Comparison of ENCODE assay signal across 11 cellular contexts in the genomic region with DNA sequence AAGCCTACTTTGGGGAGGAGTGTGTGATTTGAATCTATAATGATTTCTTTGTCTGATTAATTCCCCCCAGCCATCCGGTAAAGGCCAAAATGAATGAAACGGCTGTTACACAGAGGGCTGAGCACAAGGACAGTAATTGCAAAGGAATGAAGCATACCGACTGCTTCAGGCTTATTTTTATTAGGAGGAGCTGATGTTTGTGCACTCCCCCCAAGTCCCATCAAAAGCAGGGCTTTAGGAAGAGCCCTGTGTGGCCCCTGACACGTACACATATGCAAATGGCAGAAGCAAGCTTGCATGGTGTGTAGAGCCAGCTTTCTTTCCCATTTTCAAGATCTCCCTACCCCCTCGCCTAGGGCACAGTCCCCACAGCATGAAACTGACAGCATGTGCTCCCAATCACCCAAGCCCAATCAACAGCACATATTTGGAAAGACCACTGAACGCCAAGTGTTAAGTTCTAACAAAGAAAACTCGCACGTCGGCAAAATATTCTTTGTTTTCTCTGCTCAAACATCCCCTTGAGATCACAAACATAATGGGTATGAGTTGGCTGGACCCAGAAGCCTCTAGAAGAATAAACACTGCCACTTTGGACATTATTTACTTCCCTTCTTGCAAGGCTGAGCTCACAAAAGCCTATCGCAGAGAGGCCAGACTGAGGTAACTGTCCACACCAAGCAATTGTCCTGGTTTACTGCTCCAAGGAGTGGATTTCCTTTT.
DNase-seq lines count a peak whose midpoint lies in the region; ATAC-seq and TF ChIP-seq lines count a peak whose summit lies in the region.
"Had no signal": no experiment of that assay in that cellular context is flagged by ENCODE, and none has a peak within 500 bp of the region (broad histone marks: within the 10 kb centered on the region; RNA-seq: fewer than 3 reads in every experiment).

No MANE protein-coding gene starts in this region.

- 27% methylated on average over 10 of the region's 10 CpGs for WGBS in prostate gland

- H3K4me1 ChIP-seq in prostate gland (replicated peaks) = peaks cover 6% of the 10 kb centered on the region

- no peaks in the 10 kb centered on the region for H3K27me3 ChIP-seq in prostate gland (replicated peaks; ENCODE audit: insufficient read depth)

- H3K9me3 Mint-ChIP-seq in activated CD8-positive, alpha-beta memory T cell treated with anti-CD3 and anti-CD28 coated beads, Interleukin-2, amount 10 ng/mL, durations not matched to agents 7 days and 5 days (ENCODE audit: low read depth) = no peaks in the 10 kb centered on the region
- H3K9me3 Mint-ChIP-seq: stimulated activated naive B cell treated with anti-CD40 and anti-IgM and Interleukin-4, amounts not matched to agents 10 μg/mL and 1 μg/mL and 100 μg/mL, for 72 hours had no signal

- no peaks in the 10 kb centered on the region for H3K36me3 Mint-ChIP-seq in activated CD8-positive, alpha-beta memory T cell treated with anti-CD3 and anti-CD28 coated beads, Interleukin-2, amount 10 ng/mL, durations not matched to agents 7 days and 5 days

- no peak for TF ChIP-seq POLR2A in prostate gland (IDR thresholded peaks at IDR 0.05)

- no peaks in the 10 kb centered on the region for H3K4me1 Mint-ChIP-seq in activated CD8-positive, alpha-beta memory T cell treated with anti-CD3 and anti-CD28 coated beads, Interleukin-2, amount 10 ng/mL, durations not matched to agents 7 days and 5 days
- H3K4me1 Mint-ChIP-seq: stimulated activated naive B cell treated with anti-CD40 and anti-IgM and Interleukin-4, amounts not matched to agents 10 μg/mL and 1 μg/mL and 100 μg/mL, for 72 hours had no signal

- no peaks in the 10 kb centered on the region for H3K36me3 ChIP-seq in prostate gland

- no peaks in the 10 kb centered on the region for H3K9me3 ChIP-seq in prostate gland

- peaks cover 6% of the 10 kb centered on the region for H3K27me3 Mint-ChIP-seq in activated CD8-positive, alpha-beta memory T cell treated with anti-CD3 and anti-CD28 coated beads, Interleukin-2, amount 10 ng/mL, durations not matched to agents 7 days and 5 days
- H3K27me3 Mint-ChIP-seq: activated naive CD8-positive, alpha-beta T cell; stimulated activated naive B cell treated with anti-CD40 and anti-IgM and Interleukin-4, amounts not matched to agents 10 μg/mL and 1 μg/mL and 100 μg/mL, for 72 hours had no signal

- H3K4me3 Mint-ChIP-seq in activated CD8-positive, alpha-beta memory T cell treated with anti-CD3 and anti-CD28 coated beads, Interleukin-2, amount 10 ng/mL, durations not matched to agents 7 days and 5 days = no peak overlapping the region
- H3K4me3 Mint-ChIP-seq: activated naive CD8-positive, alpha-beta T cell; stimulated activated naive B cell treated with anti-CD40 and anti-IgM and Interleukin-4, amounts not matched to agents 10 μg/mL and 1 μg/mL and 100 μg/mL, for 72 hours had no signal

- intact Hi-C loops in prostate gland (cut with DNase I) = no loop called here

- peak; percentile 87 for DNase-seq in COLO829 (ENCODE audit: low spot score)
- DNase-seq in foreskin melanocyte = peak; percentile 100
- DNase-seq in prostate gland (ENCODE audit: low spot score) = peak; percentile 51
- no peak for DNase-seq in activated CD8-positive, alpha-beta memory T cell treated with anti-CD3 and anti-CD28 coated beads, Interleukin-2, amount 10 ng/mL, durations not matched to agents 7 days and 5 days
- DNase-seq in GF-D8 (lab: John Stamatoyannopoulos, UW) = no peak
- no peak for DNase-seq in cerebellar nuclear complex (lab: John Stamatoyannopoulos, UW)
- no peak for DNase-seq in DMS153 (lab: John Stamatoyannopoulos, UW)
- DNase-seq: SIG-M5; stimulated activated naive B cell treated with anti-CD40 and anti-IgM and Interleukin-4, amounts not matched to agents 10 μg/mL and 1 μg/mL and 100 μg/mL, for 72 hours had no signal

- CTCF ChIA-PET in activated CD8-positive, alpha-beta memory T cell treated with anti-CD3 and anti-CD28 coated beads, Interleukin-2, amount 10 ng/mL, durations not matched to agents 7 days and 5 days (lab: Charles Lee) = no interaction called here

- no peak overlapping the region for H3K4me3 ChIP-seq in prostate gland

- H3K27ac ChIP-seq in VCaP (peak overlapping the region; percentile 21; the same call in 1 of the 2 replicates), prostate gland (peak overlapping the region in 1 of 2 donors; percentile 39)

- TF ChIP-seq CTCF in VCaP (conservative IDR thresholded peaks at IDR 0.05) (no peak), prostate gland (IDR thresholded peaks at IDR 0.05) (no peak)

- no peak overlapping the region for H3K27ac Mint-ChIP-seq in activated CD8-positive, alpha-beta memory T cell treated with anti-CD3 and anti-CD28 coated beads, Interleukin-2, amount 10 ng/mL, durations not matched to agents 7 days and 5 days
- H3K27ac Mint-ChIP-seq: activated naive CD8-positive, alpha-beta T cell; stimulated activated naive B cell treated with anti-CD40 and anti-IgM and Interleukin-4, amounts not matched to agents 10 μg/mL and 1 μg/mL and 100 μg/mL, for 72 hours had no signal

- ATAC-seq in activated CD8-positive, alpha-beta memory T cell treated with anti-CD3 and anti-CD28 coated beads, Interleukin-2, amount 10 ng/mL, durations not matched to agents 7 days and 5 days = no peak
- ATAC-seq: stimulated activated naive B cell treated with anti-CD40 and anti-IgM and Interleukin-4, amounts not matched to agents 10 μg/mL and 1 μg/mL and 100 μg/mL, for 72 hours had no signal

Comparison
In these comparisons a context has a peak if more than half of its experiments do, and no peak if none do; other contexts are left out.
1. DNase-seq: peak in COLO829 (single experiment), foreskin melanocyte (single experiment) and prostate gland (single experiment); none in activated CD8-positive, alpha-beta memory T cell treated with anti-CD3 and anti-CD28 coated beads, Interleukin-2, amount 10 ng/mL, durations not matched to agents 7 days and 5 days (single experiment), GF-D8 (single experiment), cerebellar nuclear complex (0 of 2) and DMS153 (single experiment).